ENCODE assay signal across 25 cellular contexts in the genomic region with DNA sequence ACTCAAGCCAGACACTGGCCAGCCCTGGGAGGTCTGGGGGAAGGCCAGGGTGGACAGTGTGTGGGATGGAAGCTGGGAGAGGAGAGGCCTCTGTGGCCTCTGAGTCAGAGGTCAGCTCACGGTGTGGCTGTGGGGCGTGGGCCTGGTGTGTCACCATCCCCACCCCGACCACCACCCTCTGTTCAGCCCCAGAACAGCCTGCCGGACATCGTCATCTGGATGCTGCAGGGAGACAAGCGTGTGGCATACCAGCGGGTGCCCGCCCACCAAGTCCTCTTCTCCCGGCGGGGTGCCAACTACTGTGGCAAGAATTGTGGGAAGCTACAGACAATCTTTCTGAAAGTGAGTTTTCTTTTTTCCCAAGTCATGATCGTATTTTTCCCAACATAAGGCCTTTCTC.
A peak's percentile ranks its signal among the peaks of the same experiment; 100 is the strongest.
DNase-seq lines count a peak whose midpoint lies in the region; ATAC-seq and TF ChIP-seq lines count a peak whose summit lies in the region.
"Had no signal": no experiment of that assay in that cellular context is flagged by ENCODE, and none has a peak within 500 bp of the region (broad histone marks: within the 10 kb centered on the region; RNA-seq: fewer than 3 reads in every experiment).

No MANE protein-coding gene starts in this region.

- no peak overlapping the region for H2BK120ac ChIP-seq in mesenchymal stem cell (ENCODE audit: low read depth, low read length)

- no peak overlapping the region for H3K23ac ChIP-seq in mesenchymal stem cell (ENCODE audit: low read length in 2 of 2)

- H3K79me1 ChIP-seq in mesenchymal stem cell (replicated peaks; ENCODE audit: low read length, poor library complexity, severe bottlenecking) = peaks cover 21% of the 10 kb centered on the region

- H3K27ac ChIP-seq in A673 (ENCODE audit: low read depth, low read length, poor library complexity, severe bottlenecking) (no peak overlapping the region), RWPE2 (ENCODE audit: poor library complexity, severe bottlenecking) (no peak overlapping the region), mesenchymal stem cell (ENCODE audit: low read length, poor library complexity, severe bottlenecking) (no peak overlapping the region)
- H3K27ac ChIP-seq: pancreas, RWPE1, suprapubic skin had no signal

- intact Hi-C loops in A673 (cut with micrococcal nuclease; ENCODE audit: unreplicated experiment) = no loop called here

- BruUV-seq in A673 (replicated peaks; lab: Mats Ljungman, UMichigan) = no TSS peak

- H3K9me3 ChIP-seq in A673 (ENCODE audit: low read depth, low read length, poor library complexity, severe bottlenecking) (no peaks in the 10 kb centered on the region), RWPE2 (ENCODE audit: severe bottlenecking) (no peaks in the 10 kb centered on the region), mesenchymal stem cell (ENCODE audit: control insufficient read depth, low read length) (no peaks in the 10 kb centered on the region)
- H3K9me3 ChIP-seq: pancreas, suprapubic skin had no signal

- no peak overlapping the region for H2BK15ac ChIP-seq in mesenchymal stem cell (ENCODE audit: low read depth, poor library complexity, severe bottlenecking)

- TF ChIP-seq CTCF in A673 (conservative IDR thresholded peaks at IDR 0.05; ENCODE audit: low read depth, low read length) (no peak), RWPE2 (IDR thresholded peaks at IDR 0.05; ENCODE audit: poor library complexity, severe bottlenecking) (no peak)

- H3K4me2 ChIP-seq in mesenchymal stem cell (ENCODE audit: low read length, poor library complexity, severe bottlenecking) = no peak overlapping the region

- H3K14ac ChIP-seq in mesenchymal stem cell (ENCODE audit: low read length in 2 of 2) = peak overlapping the region in 1 of 2 experiments; percentile 19

- no peak overlapping the region for H2BK5ac ChIP-seq in mesenchymal stem cell (ENCODE audit: low read depth, low read length, poor library complexity, severe bottlenecking)

- no peak overlapping the region for H2AFZ ChIP-seq in mesenchymal stem cell (ENCODE audit: low read depth, low read length)

- no peak overlapping the region for H3K4ac ChIP-seq in mesenchymal stem cell (ENCODE audit: low read depth in 1 of 2, low read length in 2 of 2)

- H2BK12ac ChIP-seq in mesenchymal stem cell (ENCODE audit: low read length in 2 of 2) = no peak overlapping the region

- peak; percentile 8; the same call in 1 of the 3 replicates for ATAC-seq in RWPE2 (ENCODE audit: low read depth)
- ATAC-seq in HG02885 (IDR thresholded peaks at IDR 0.05; ENCODE audit: poor library complexity, unreplicated experiment) = no peak
- no peak for ATAC-seq in HG03457 (IDR thresholded peaks at IDR 0.05; ENCODE audit: unreplicated experiment)
- ATAC-seq: CD8-positive, alpha-beta T cell; GM12878; pancreas; sciatic nerve; WTC11 had no signal

- H3K4me3 ChIP-seq in A673 (ENCODE audit: low read depth, low read length, poor library complexity, severe bottlenecking) (no peak overlapping the region), RWPE2 (ENCODE audit: severe bottlenecking) (no peak overlapping the region), mesenchymal stem cell (ENCODE audit: insufficient read depth in 1 of 2, low read depth in 1 of 2, low read length in 2 of 2) (no peak overlapping the region)
- H3K4me3 ChIP-seq: GM12878, pancreas, suprapubic skin had no signal

- CTCF ChIA-PET in A673 (lab: Charles Lee) = no interaction called here

- H3K4me1 ChIP-seq in A673 (ENCODE audit: insufficient read depth, low read length, poor library complexity, severe bottlenecking) = peaks cover 13% of the 10 kb centered on the region
- H3K4me1 ChIP-seq in RWPE2 (ENCODE audit: insufficient read depth, poor library complexity, severe bottlenecking) = no peaks in the 10 kb centered on the region
- peaks cover 47% of the 10 kb centered on the region for H3K4me1 ChIP-seq in mesenchymal stem cell (ENCODE audit: control insufficient read depth, insufficient read depth, low read depth, low read length)
- H3K4me1 ChIP-seq: pancreas had no signal

- H3K36me3 ChIP-seq in A673 (ENCODE audit: insufficient read depth, low read length, poor library complexity, severe bottlenecking) = no peaks in the 10 kb centered on the region
- H3K36me3 ChIP-seq in RWPE2 (ENCODE audit: low read depth) = no peaks in the 10 kb centered on the region
- peaks cover 0 to 84% of the 10 kb centered on the region in 2 experiments for H3K36me3 ChIP-seq in mesenchymal stem cell (ENCODE audit: control insufficient read depth in 1 of 2, insufficient read depth in 2 of 2, low read depth in 1 of 2, low read length in 2 of 2)
- H3K36me3 ChIP-seq: pancreas, suprapubic skin had no signal

- POLR2A ChIA-PET in A673 (lab: Charles Lee; ENCODE audit: low non-redundant PET) = no interaction called here

- no peak overlapping the region for H4K91ac ChIP-seq in mesenchymal stem cell (ENCODE audit: low read length)

- H2AK5ac ChIP-seq in mesenchymal stem cell (ENCODE audit: low read length, severe bottlenecking) = peak overlapping the region; percentile 18

- 71% methylated on average over 7 of the region's 11 CpGs for WGBS in mesenchymal stem cell

- H3K27me3 ChIP-seq in A673 (replicated peaks; ENCODE audit: insufficient read depth, low read depth, low read length, poor library complexity) = no peaks in the 10 kb centered on the region
- no peaks in the 10 kb centered on the region for H3K27me3 ChIP-seq in RWPE2 (ENCODE audit: insufficient read depth, poor library complexity, severe bottlenecking)
- peaks cover 0 to 48% of the 10 kb centered on the region in 2 experiments for H3K27me3 ChIP-seq in mesenchymal stem cell (ENCODE audit: control insufficient read depth in 1 of 2, insufficient read depth in 1 of 2, low read length in 2 of 2)
- H3K27me3 ChIP-seq: pancreas had no signal

- no peak overlapping the region for H3K9ac ChIP-seq in mesenchymal stem cell (ENCODE audit: low read length)

- no peak overlapping the region for H4K8ac ChIP-seq in mesenchymal stem cell (ENCODE audit: low read length)

- no peak overlapping the region for H3K18ac ChIP-seq in mesenchymal stem cell (ENCODE audit: low read depth in 1 of 2, low read length in 2 of 2)

- peak; percentile 61 for DNase-seq in A673 (ENCODE audit: low spot score)
- DNase-seq in GM03348 (ENCODE audit: low spot score) = peak; percentile 41
- no peak for DNase-seq in RWPE2 (ENCODE audit: low spot score)
- no peak for DNase-seq in mesenchymal stem cell
- no peak for DNase-seq in hepatic stellate cell (ENCODE audit: low spot score)
- DNase-seq in activated naive CD4-positive, alpha-beta T cell (lab: John Stamatoyannopoulos, UW) = no peak
- DNase-seq: activated CD8-positive, alpha-beta memory T cell treated with anti-CD3 and anti-CD28 coated beads, Interleukin-2, amount 50 U/mL, for 4 hours; activated naive CD8-positive, alpha-beta T cell treated with anti-CD3 and anti-CD28 coated beads, Interleukin-2, amount 10 ng/mL, durations not matched to agents 7 days and 5 days; CD8-positive, alpha-beta T cell; cerebellar nuclear complex; effector CD4-positive, alpha-beta T cell; erythroblast; kidney; NCI-H1694; NCI-H2171; NCI-H526; pancreas; T1000 had no signal

Comparison
In these comparisons a context has a peak if more than half of its experiments do, and no peak if none do; other contexts are left out.
1. DNase-seq: peak in A673 (single experiment) and GM03348 (single experiment); none in RWPE2 (single experiment), mesenchymal stem cell (single experiment), hepatic stellate cell (single experiment) and activated naive CD4-positive, alpha-beta T cell (0 of 4).